31 cellular contexts compared by ENCODE assay signal in genomic region chrX:96621811-96622210, GRCh38.
"Had no signal": no experiment of that assay in that cellular context is flagged by ENCODE, and none has a peak within 500 bp of the region (broad histone marks: within the 10 kb centered on the region; RNA-seq: fewer than 3 reads in every experiment).

No MANE protein-coding gene starts in this region.

- H3K36me3 ChIP-seq: brain microvascular endothelial cell had no signal

- H3K27me3 ChIP-seq: brain microvascular endothelial cell had no signal

- DNase-seq: activated B cell treated with CpG ODN at 0.5 μM for 24 hours; activated CD4-positive, alpha-beta memory T cell treated with anti-CD3 and anti-CD28 coated beads for 36 hours; activated CD4-positive, alpha-beta T cell treated with anti-CD3 and anti-CD28 coated beads for 4 hours; activated CD4-positive, alpha-beta T cell treated with anti-CD3 and anti-CD28 coated beads, Interleukin-2, amount 50 U/mL, for 1 hour; activated CD4-positive, CD25-positive, alpha-beta regulatory T cell treated with anti-CD3 and anti-CD28 coated beads, Interleukin-2, amount 50 U/mL, for 72 hours; activated CD8-positive, alpha-beta memory T cell treated with anti-CD3 and anti-CD28 coated beads, Interleukin-2, amount 50 U/mL, for 4 hours; activated naive CD4-positive, alpha-beta T cell treated with anti-CD3 and anti-CD28 coated beads, Interleukin-2, amount 10 ng/mL, durations not matched to agents 7 days and 5 days; activated naive CD8-positive, alpha-beta T cell treated with anti-CD3 and anti-CD28 coated beads, Interleukin-2, amount 50 U/mL, for 24 hours; activated T-cell treated with anti-CD3 and anti-CD28 coated beads for 4 hours; activated T-cell treated with anti-CD3 and anti-CD28 coated beads, Interleukin-2, amount 50 U/mL, for 4 hours; anterior cingulate cortex; brain microvascular endothelial cell; central memory CD4-positive, alpha-beta T cell; MM.1S; MV-4-11; NCI-H1092; NCI-H1436 treated with DMSO at 0.1 percent for 48 hours; NCI-H1694 treated with DMSO at 0.1 percent for 48 hours; NCI-H2029; NCI-H2171; NCI-H510A; NCI-H526; NCI-H748 treated with DMSO at 0.1 percent for 48 hours; NK-92 treated with Interleukin-12 subunit alpha and Interleukin-12 subunit beta, amount 100 ng/mL, for 24 hours; OCI-M1; Right ventricle myocardium superior; SW 1271; T-helper 1 cell; T-helper 2 cell; T-helper 9 cell had no signal

- ATAC-seq: activated naive CD8-positive, alpha-beta T cell treated with anti-CD3 and anti-CD28 coated beads, Interleukin-2, amount 50 U/mL, for 24 hours; activated T-cell treated with anti-CD3 and anti-CD28 coated beads, Interleukin-2, amount 50 U/mL, for 4 hours had no signal

- H3K27ac ChIP-seq: brain microvascular endothelial cell, VCaP had no signal
